In genomic region chr11:447923-448731, GRCh38 we compare ENCODE assay signal across 8 cellular contexts. TPM values are rescaled to one million over a fixed set of nuclear protein-coding genes. Genes with fewer than 3 reads are reported as not detected.
DNase-seq lines count a peak whose midpoint lies in the region; ATAC-seq and TF ChIP-seq lines count a peak whose summit lies in the region.

No MANE protein-coding gene starts in this region.

- H3K27ac Mint-ChIP-seq in natural killer cell: peak overlapping the region; percentile 91 to 95
- peak overlapping the region; percentile 98 for H3K27ac Mint-ChIP-seq in stimulated activated naive B cell treated with anti-CD40 and anti-IgM and Interleukin-4, amounts not matched to agents 10 μg/mL and 1 μg/mL and 100 μg/mL, for 72 hours

- H3K36me3 Mint-ChIP-seq in natural killer cell: no peaks in the 10 kb centered on the region
- peaks cover 9 to 15% of the 10 kb centered on the region in 2 donors for H3K36me3 Mint-ChIP-seq in stimulated activated naive B cell treated with anti-CD40 and anti-IgM and Interleukin-4, amounts not matched to agents 10 μg/mL and 1 μg/mL and 100 μg/mL, for 72 hours

- TF ChIP-seq CTCF in Peyer's patch (IDR thresholded peaks at IDR 0.05) (peak; percentile 74 to 98 (median 88)), fibroblast of mammary gland (conservative IDR thresholded peaks at IDR 0.05; ENCODE audit: control insufficient read depth, insufficient read depth, low read depth, low read length) (peak; percentile 78), natural killer cell (IDR thresholded peaks at IDR 0.05) (peak; percentile 77)

- H3K27me3 Mint-ChIP-seq in natural killer cell (ENCODE audit: low read depth in 2 of 2): no peaks in the 10 kb centered on the region
- H3K27me3 Mint-ChIP-seq in stimulated activated naive B cell treated with anti-CD40 and anti-IgM and Interleukin-4, amounts not matched to agents 10 μg/mL and 1 μg/mL and 100 μg/mL, for 72 hours: peaks cover 0 to 6% of the 10 kb centered on the region in 2 donors

- peaks cover 0 to 4% (median 0%) of the 10 kb centered on the region in 3 donors for H3K36me3 ChIP-seq in Peyer's patch

- DNase-seq in DMS53 (lab: John Stamatoyannopoulos, UW): peak; percentile 100
- peak; percentile 98 for DNase-seq in Kasumi-1 (lab: John Stamatoyannopoulos, UW)
- DNase-seq in Peyer's patch: peak; percentile 98 to 99 (median 99)
- DNase-seq in activated T-helper 1 cell treated with anti-CD3 and anti-CD28 coated beads, Interleukin-2, amount 50 U/mL, for 16 hours (ENCODE audit: low read depth in 1 of 2, low spot score in 1 of 2): peak; percentile 88 to 91
- DNase-seq in fibroblast of mammary gland (ENCODE audit: low read depth): peak; percentile 90
- peak; percentile 96 for DNase-seq in natural killer cell
- DNase-seq in stimulated activated naive B cell treated with anti-CD40 and anti-IgM and Interleukin-4, amounts not matched to agents 10 μg/mL and 1 μg/mL and 100 μg/mL, for 72 hours: peak; percentile 89

- H3K4me3 ChIP-seq in Peyer's patch (peak overlapping the region; percentile 50 to 64 (median 60)), fibroblast of mammary gland (ENCODE audit: control insufficient read depth, low read depth, low read length) (peak overlapping the region; percentile 71)

- intact Hi-C loops in natural killer cell (cut with micrococcal nuclease): loop anchor here (5.0 kb wide), 1 partner anchor 196 kb away; no protein-coding TSS in a partner anchor

- TF ChIP-seq POLR2A in Peyer's patch (IDR thresholded peaks at IDR 0.05): peak; percentile 70 to 78

- H3K27ac ChIP-seq in Peyer's patch: peak overlapping the region; percentile 91 to 97 (median 94)

- no peaks in the 10 kb centered on the region for H3K9me3 Mint-ChIP-seq in natural killer cell
- H3K9me3 Mint-ChIP-seq in stimulated activated naive B cell treated with anti-CD40 and anti-IgM and Interleukin-4, amounts not matched to agents 10 μg/mL and 1 μg/mL and 100 μg/mL, for 72 hours: no peaks in the 10 kb centered on the region

- H3K4me1 ChIP-seq in Peyer's patch: peaks cover 0 to 46% (median 10%) of the 10 kb centered on the region in 4 donors

- H3K4me3 Mint-ChIP-seq in natural killer cell: peak overlapping the region; percentile 88
- H3K4me3 Mint-ChIP-seq in stimulated activated naive B cell treated with anti-CD40 and anti-IgM and Interleukin-4, amounts not matched to agents 10 μg/mL and 1 μg/mL and 100 μg/mL, for 72 hours: peak overlapping the region; percentile 86 to 96

- peaks cover 10 to 21% of the 10 kb centered on the region in 2 donors for H3K4me1 Mint-ChIP-seq in natural killer cell
- H3K4me1 Mint-ChIP-seq in stimulated activated naive B cell treated with anti-CD40 and anti-IgM and Interleukin-4, amounts not matched to agents 10 μg/mL and 1 μg/mL and 100 μg/mL, for 72 hours: peaks cover 29 to 31% of the 10 kb centered on the region in 2 donors

- ATAC-seq in GM21717 (IDR thresholded peaks at IDR 0.05; ENCODE audit: unreplicated experiment) (peak; percentile 42), natural killer cell (peak; percentile 75 to 88 (median 77))
- peak; percentile 73 to 78 for ATAC-seq in stimulated activated naive B cell treated with anti-CD40 and anti-IgM and Interleukin-4, amounts not matched to agents 10 μg/mL and 1 μg/mL and 100 μg/mL, for 72 hours (replicated peaks)

- H3K27me3 ChIP-seq in Peyer's patch: no peaks in the 10 kb centered on the region

- H3K9me3 ChIP-seq in Peyer's patch: no peaks in the 10 kb centered on the region

RNA-seq across cellular contexts. Expression of gene PTDSS2, which starts 2.0 kb away (rescaled TPM):
- total RNA-seq in Peyer's patch: 10 to 100 TPM; 21.0 to 42.7 (median 31.7) TPM
- total RNA-seq in natural killer cell: 10 to 100 TPM; 21.5 to 25.1 (median 23.4) TPM

RNA-seq across cellular contexts. Expression of gene ANO9, which starts 6.3 kb away (rescaled TPM):
- total RNA-seq in Peyer's patch (100 to 1,000 TPM; 161 to 474 (median 254) TPM), natural killer cell (10 to 100 TPM; 15.1 to 21.3 (median 15.1) TPM)

RNA-seq across cellular contexts. Expression of gene SIGIRR, which starts 33.3 kb away (rescaled TPM):
- 100 to 1,000 TPM in 3 of 4 donors, 10 to 100 TPM in 1; 82.3 to 143 (median 111) TPM for total RNA-seq in Peyer's patch
- 100 to 1,000 TPM; 619 to 690 (median 666) TPM for total RNA-seq in natural killer cell

RNA-seq across cellular contexts. Expression of gene PKP3, which starts 54.1 kb away (rescaled TPM):
- 100 to 1,000 TPM in 3 of 4 donors, 10 to 100 TPM in 1; 95.7 to 254 (median 202) TPM for total RNA-seq in Peyer's patch
- under 1 TPM in 2 of 3 donors, not detected in 1; 0.29 to 0.56 TPM for total RNA-seq in natural killer cell

RNA-seq across cellular contexts. Expression of gene RNH1, which starts 58.9 kb away (rescaled TPM):
- 100 to 1,000 TPM; 130 to 157 (median 137) TPM for total RNA-seq in Peyer's patch
- 100 to 1,000 TPM; 113 to 120 (median 118) TPM for total RNA-seq in natural killer cell

Comparison
In these comparisons a context has a peak if more than half of its experiments do, and no peak if none do; other contexts are left out.
1. Peak in every context shown above with its lines: DNase-seq, ATAC-seq, H3K4me3 ChIP-seq and H3K27ac ChIP-seq.
2. RNA of gene ANO9, which starts 6.3 kb away (total RNA-seq): 161 to 474 TPM in Peyer's patch; 15.1 to 21.3 TPM in natural killer cell; every median in the first group is over 4 times any median in the second.
3. RNA of gene SIGIRR, which starts 33.3 kb away (total RNA-seq): 619 to 690 TPM in natural killer cell; 82.3 to 143 TPM in Peyer's patch; every median in the first group is over 4 times any median in the second.